ENCODE assay signal across 8 cellular contexts in the genomic region with DNA sequence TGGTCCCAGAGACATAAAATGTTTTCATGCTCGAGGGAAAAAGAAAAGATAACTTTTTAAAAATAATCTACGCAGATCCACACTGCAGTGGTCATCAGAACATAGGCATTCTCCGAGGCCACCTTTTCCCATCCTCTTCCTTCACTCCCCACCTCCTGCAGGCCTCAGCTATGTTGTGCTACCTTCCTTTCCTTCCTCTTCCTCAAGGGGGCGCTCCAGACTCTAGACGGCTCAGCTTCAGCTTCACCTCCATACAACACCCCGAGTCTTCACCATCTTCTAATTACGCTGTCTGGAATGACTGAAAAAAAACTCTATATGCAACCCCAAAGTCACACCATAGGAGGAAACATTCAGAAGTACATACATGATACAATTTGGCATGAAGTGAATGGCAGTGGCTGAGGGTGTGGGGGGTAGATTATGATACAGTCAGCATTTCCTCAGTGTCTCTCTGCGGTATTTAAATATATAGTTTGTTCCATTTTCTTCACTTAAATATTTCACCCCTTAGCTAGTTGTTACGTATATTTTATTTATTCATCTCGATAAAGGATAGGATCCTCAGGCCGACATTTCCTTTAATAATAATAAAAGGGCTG.
A peak's percentile ranks its signal among the peaks of the same experiment; 100 is the strongest.
DNase-seq lines count a peak whose midpoint lies in the region; ATAC-seq and TF ChIP-seq lines count a peak whose summit lies in the region.

No MANE protein-coding gene starts in this region.

- no peak overlapping the region for H2AFZ ChIP-seq in hepatocyte

- H3K4me2 ChIP-seq in hepatocyte, result no peak overlapping the region

- no peaks in the 10 kb centered on the region for H3K36me3 Mint-ChIP-seq in activated naive CD4-positive, alpha-beta T cell treated with anti-CD3 and anti-CD28 coated beads, Interleukin-2, amount 50 U/mL, for 72 hours

- H3K27ac ChIP-seq in SK-N-MC, result no peak overlapping the region
- no peak overlapping the region for H3K27ac ChIP-seq in hepatocyte

- no peaks in the 10 kb centered on the region for H4K20me1 ChIP-seq in hepatocyte (ENCODE audit: insufficient read depth, poor library complexity, severe bottlenecking)

- no peak overlapping the region for H3K4me3 ChIP-seq in SK-N-MC
- no peak overlapping the region for H3K4me3 ChIP-seq in hepatocyte

- ATAC-seq in GM21576 (IDR thresholded peaks at IDR 0.05; ENCODE audit: unreplicated experiment) (peak; percentile 92), omental fat pad (ENCODE audit: low FRiP score) (no peak)
- peak; percentile 69 to 88 for ATAC-seq in activated naive CD4-positive, alpha-beta T cell treated with anti-CD3 and anti-CD28 coated beads, Interleukin-2, amount 50 U/mL, for 72 hours

- TF ChIP-seq CTCF in hepatocyte (IDR thresholded peaks at IDR 0.05; ENCODE audit: poor library complexity), result peak; percentile 57
- no peak for TF ChIP-seq CTCF in omental fat pad (IDR thresholded peaks at IDR 0.05)

- H3K9me3 ChIP-seq in SK-N-MC (ENCODE audit: low read depth, low read length) (no peaks in the 10 kb centered on the region), hepatocyte (ENCODE audit: low read depth) (no peaks in the 10 kb centered on the region)

- H3K79me2 ChIP-seq in hepatocyte, result no peaks in the 10 kb centered on the region

- no peaks in the 10 kb centered on the region for H3K4me1 ChIP-seq in hepatocyte (ENCODE audit: insufficient read depth)

- no peak overlapping the region for H3K9ac ChIP-seq in SK-N-MC (ENCODE audit: insufficient read length)

- H3K9me2 ChIP-seq in hepatocyte (replicated peaks; ENCODE audit: insufficient read depth), result no peaks in the 10 kb centered on the region

- 59% methylated on average over 11 of the region's 11 CpGs for WGBS in hepatocyte (ENCODE audit: low lambda C conversion rate, missing lambda C conversion rate)

- H3K9me3 Mint-ChIP-seq in activated naive CD4-positive, alpha-beta T cell treated with anti-CD3 and anti-CD28 coated beads, Interleukin-2, amount 50 U/mL, for 72 hours, result no peaks in the 10 kb centered on the region

- no peak overlapping the region for H3K27ac Mint-ChIP-seq in activated naive CD4-positive, alpha-beta T cell treated with anti-CD3 and anti-CD28 coated beads, Interleukin-2, amount 50 U/mL, for 72 hours

- peak; percentile 72 for DNase-seq in EL
- peak; percentile 29 for DNase-seq in HuH-7 (ENCODE audit: low spot score)
- peak; percentile 34 for DNase-seq in SK-N-MC (ENCODE audit: low read depth, low spot score)
- DNase-seq in activated naive CD4-positive, alpha-beta T cell treated with anti-CD3 and anti-CD28 coated beads, Interleukin-2, amount 50 U/mL, for 72 hours (ENCODE audit: low spot score in 2 of 2), result peak in 1 of 2 donors; percentile 74
- peak; percentile 74 for DNase-seq in hepatocyte (ENCODE audit: low spot score)
- peak; percentile 13 to 32 for DNase-seq in stimulated activated CD4-positive, alpha-beta T cell treated with anti-CD3 and anti-CD28 coated beads, Interleukin-1b, Interleukin-23, amount 100 ng/mL, for 1 hour (ENCODE audit: low read depth in 2 of 2)
- DNase-seq in omental fat pad (ENCODE audit: low spot score), result no peak

- H3K36me3 ChIP-seq in SK-N-MC (ENCODE audit: insufficient read depth, low read length) (no peaks in the 10 kb centered on the region), hepatocyte (replicated peaks; ENCODE audit: insufficient read depth, low read depth) (no peaks in the 10 kb centered on the region)

- no peaks in the 10 kb centered on the region for H3K27me3 ChIP-seq in hepatocyte
